ENCODE assay signal across 9 cellular contexts in the genomic region with DNA sequence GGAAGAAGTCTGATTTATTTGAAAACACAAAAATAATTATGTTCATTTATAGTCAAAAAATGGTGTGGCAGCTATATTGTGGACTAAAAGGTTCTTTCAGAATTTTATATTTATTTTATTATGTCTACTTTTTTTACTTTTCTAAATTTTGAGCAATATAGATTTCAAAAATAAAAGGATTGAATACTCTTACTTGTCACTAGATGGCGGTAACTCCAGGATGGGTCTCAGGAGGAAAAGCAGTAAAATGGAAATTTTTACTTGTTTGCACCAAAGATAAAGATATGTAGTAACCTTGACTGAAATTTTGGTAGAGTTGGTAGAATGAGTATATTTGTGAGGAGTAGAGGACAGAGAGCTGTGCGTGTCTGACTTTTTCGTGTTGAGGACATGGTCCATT. TPM values are rescaled to one million over a fixed set of nuclear protein-coding genes. Genes with fewer than 3 reads are reported as not detected.
DNase-seq lines count a peak whose midpoint lies in the region; ATAC-seq and TF ChIP-seq lines count a peak whose summit lies in the region.
"Had no signal": no experiment of that assay in that cellular context is flagged by ENCODE, and none has a peak within 500 bp of the region (broad histone marks: within the 10 kb centered on the region; RNA-seq: fewer than 3 reads in every experiment).

No MANE protein-coding gene starts in this region.

- TF ChIP-seq CTCF in DOHH2 (IDR thresholded peaks at IDR 0.05; ENCODE audit: low read depth, low read length, poor library complexity, severe bottlenecking) (peak; percentile 24), gastrocnemius medialis (IDR thresholded peaks at IDR 0.05 in 4 of 5, conservative IDR thresholded peaks at IDR 0.05 in 1 of 5) (peak in 1 of 5 experiments; percentile 52)

- no peaks in the 10 kb centered on the region for H3K9me2 ChIP-seq in DOHH2 (replicated peaks; ENCODE audit: control insufficient read depth, low read length)

- H3K79me2 ChIP-seq in DOHH2 (ENCODE audit: control insufficient read depth, low read length), result no peaks in the 10 kb centered on the region

- H3K4me1 ChIP-seq in DOHH2 (ENCODE audit: control insufficient read depth, low read length) (no peaks in the 10 kb centered on the region), gastrocnemius medialis (no peaks in the 10 kb centered on the region)

- intact Hi-C loops in gastrocnemius medialis (cut with DNase I; ENCODE audit: low total_unique reads), result no loop called here
- intact Hi-C loops in activated naive CD4-positive, alpha-beta T cell treated with anti-CD3 and anti-CD28 coated beads for 36 hours (cut with micrococcal nuclease), result loop anchor here (10.0 kb wide), 2 partner anchors 811 to 1531 kb away; no protein-coding TSS in a partner anchor

- H3K27me3 ChIP-seq in DOHH2 (ENCODE audit: control insufficient read depth, low read length), result no peaks in the 10 kb centered on the region
- H3K27me3 ChIP-seq in gastrocnemius medialis, result no peaks in the 10 kb centered on the region
- H3K27me3 ChIP-seq: neutrophil had no signal

- CTCF ChIA-PET in activated naive CD4-positive, alpha-beta T cell treated with anti-CD3 and anti-CD28 coated beads for 36 hours (lab: Charles Lee), result interaction anchor here (0.5 kb wide), 1 partner anchor 522 kb away, joined by 3 read pairs; no protein-coding TSS in a partner anchor

- TF ChIP-seq POLR2A in gastrocnemius medialis (IDR thresholded peaks at IDR 0.05), result no peak

- peak; percentile 41 for ATAC-seq in HG02798 (IDR thresholded peaks at IDR 0.05; ENCODE audit: poor library complexity, unreplicated experiment)
- no peak for ATAC-seq in HG03135 (IDR thresholded peaks at IDR 0.05; ENCODE audit: unreplicated experiment)
- no peak for ATAC-seq in gastrocnemius medialis

- H3K36me3 ChIP-seq in DOHH2 (ENCODE audit: control insufficient read depth, low read length), result no peaks in the 10 kb centered on the region
- H3K36me3 ChIP-seq in gastrocnemius medialis, result no peaks in the 10 kb centered on the region
- H3K36me3 ChIP-seq: neutrophil had no signal

- in situ Hi-C loops in gastrocnemius medialis (cut with MboI; ENCODE audit: low sequenced_read_pairs in 4 of 4), result no loop called here

- H3K36me3 Mint-ChIP-seq in activated naive CD4-positive, alpha-beta T cell treated with anti-CD3 and anti-CD28 coated beads for 36 hours (ENCODE audit: low read depth), result no peaks in the 10 kb centered on the region

- H3K4me3 Mint-ChIP-seq in activated naive CD4-positive, alpha-beta T cell treated with anti-CD3 and anti-CD28 coated beads for 36 hours, result no peak overlapping the region

- H3F3A ChIP-seq in DOHH2 (ENCODE audit: control insufficient read depth, insufficient read depth), result no peaks in the 10 kb centered on the region

- H4K20me1 ChIP-seq in DOHH2 (ENCODE audit: control insufficient read depth, insufficient read depth, low read depth, low read length), result no peaks in the 10 kb centered on the region

- H3K27ac ChIP-seq in DOHH2 (ENCODE audit: low read depth, low read length) (no peak overlapping the region), gastrocnemius medialis (no peak overlapping the region)
- H3K27ac ChIP-seq: neutrophil had no signal

- no peak overlapping the region for H3K27ac Mint-ChIP-seq in activated naive CD4-positive, alpha-beta T cell treated with anti-CD3 and anti-CD28 coated beads for 36 hours

- DNase-seq in amniotic epithelial cell (ENCODE audit: low read depth) (peak; percentile 2), lung microvascular endothelial cell (ENCODE audit: low read depth in 2 of 2) (peak; percentile 24 to 39), gastrocnemius medialis (no peak)
- DNase-seq in activated CD4-positive, alpha-beta T cell treated with anti-CD3 and anti-CD28 coated beads, Interleukin-2, amount 50 U/mL, for 48 hours, result no peak
- DNase-seq in activated naive CD4-positive, alpha-beta T cell treated with anti-CD3 and anti-CD28 coated beads for 36 hours, result no peak

- H3K4me2 ChIP-seq in DOHH2 (ENCODE audit: low read length), result no peak overlapping the region

- peaks cover 2% of the 10 kb centered on the region for H3K4me1 Mint-ChIP-seq in activated naive CD4-positive, alpha-beta T cell treated with anti-CD3 and anti-CD28 coated beads for 36 hours (ENCODE audit: low read depth)

- H3K9me3 ChIP-seq in DOHH2 (ENCODE audit: control insufficient read depth, insufficient read depth, low read length) (no peaks in the 10 kb centered on the region), gastrocnemius medialis (no peaks in the 10 kb centered on the region)
- H3K9me3 ChIP-seq: neutrophil had no signal

- peaks cover 2% of the 10 kb centered on the region for H3K27me3 Mint-ChIP-seq in activated naive CD4-positive, alpha-beta T cell treated with anti-CD3 and anti-CD28 coated beads for 36 hours (ENCODE audit: low read depth)

- no peaks in the 10 kb centered on the region for H3K9me3 Mint-ChIP-seq in activated naive CD4-positive, alpha-beta T cell treated with anti-CD3 and anti-CD28 coated beads for 36 hours

- H3K4me3 ChIP-seq in DOHH2 (ENCODE audit: low read length), result no peak overlapping the region
- no peak overlapping the region for H3K4me3 ChIP-seq in gastrocnemius medialis

RNA-seq across cellular contexts. Expression of a gene that starts 14.5 kb away (rescaled TPM):
- total RNA-seq in lung microvascular endothelial cell (not detected in 2 replicates), gastrocnemius medialis (not detected)
- total RNA-seq in activated naive CD4-positive, alpha-beta T cell treated with anti-CD3 and anti-CD28 coated beads for 36 hours, result not detected

Comparison
In these comparisons a context has a peak if more than half of its experiments do, and no peak if none do; other contexts are left out.
1. DNase-seq: peak in amniotic epithelial cell (single experiment) and lung microvascular endothelial cell (2 of 2); none in activated CD4-positive, alpha-beta T cell treated with anti-CD3 and anti-CD28 coated beads, Interleukin-2, amount 50 U/mL, for 48 hours (0 of 2), gastrocnemius medialis (0 of 2) and activated naive CD4-positive, alpha-beta T cell treated with anti-CD3 and anti-CD28 coated beads for 36 hours (single experiment).